ENCODE assay signal across 9 cellular contexts in the genomic region with DNA sequence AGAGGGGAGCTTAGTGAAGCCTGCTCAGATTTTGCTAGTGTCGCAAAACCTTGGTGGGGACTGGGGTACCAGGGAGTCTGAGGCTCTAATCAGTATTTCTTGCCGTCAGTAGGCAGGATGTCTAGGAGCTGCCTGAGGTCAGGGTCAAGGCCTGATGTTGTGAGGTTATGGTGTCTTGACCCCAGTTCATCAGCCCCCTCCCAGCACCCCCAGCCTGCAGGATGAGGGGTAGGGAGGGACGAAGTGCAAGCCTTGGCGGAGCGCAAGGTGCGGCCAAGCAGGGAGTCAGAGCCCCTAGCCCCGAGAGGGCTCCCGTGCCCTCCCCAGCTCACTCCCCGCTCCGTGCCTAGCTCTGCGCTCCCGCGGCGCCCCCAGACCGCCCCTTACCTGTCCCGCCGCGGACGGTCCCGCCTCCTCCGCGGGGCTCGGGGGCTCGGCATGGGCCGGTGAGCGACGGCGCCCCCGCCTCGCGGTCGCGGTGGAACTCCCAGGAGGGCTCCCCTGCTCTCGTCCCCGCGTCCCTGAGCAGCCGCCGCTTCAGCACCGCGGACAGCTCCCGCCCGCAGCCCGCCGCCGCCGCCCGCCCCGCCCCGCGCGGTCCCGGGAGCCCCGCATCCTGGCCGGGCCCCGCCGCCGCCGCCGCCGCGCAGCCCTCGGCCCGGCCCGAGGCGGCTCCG. TPM values are rescaled to one million over a fixed set of nuclear protein-coding genes. Genes with fewer than 3 reads are reported as not detected.
DNase-seq lines count a peak whose midpoint lies in the region; ATAC-seq and TF ChIP-seq lines count a peak whose summit lies in the region.
"Had no signal": no experiment of that assay in that cellular context is flagged by ENCODE, and none has a peak within 500 bp of the region (broad histone marks: within the 10 kb centered on the region; RNA-seq: fewer than 3 reads in every experiment).

No MANE protein-coding gene starts in this region.

- peaks cover 21% of the 10 kb centered on the region for H3K27me3 ChIP-seq in lower lobe of right lung (ENCODE audit: low read depth)
- peaks cover 0 to 64% (median 23%) of the 10 kb centered on the region in 3 donors for H3K27me3 ChIP-seq in stomach

- peaks cover 66% of the 10 kb centered on the region for H3K27me3 Mint-ChIP-seq in brain

- H3K9me3 ChIP-seq in lower lobe of right lung (no peaks in the 10 kb centered on the region), stomach (peaks cover 0 to 12% (median 3%) of the 10 kb centered on the region in 4 donors)
- H3K9me3 ChIP-seq: upper lobe of left lung had no signal

- H3K4me1 ChIP-seq in lower lobe of right lung (peaks cover 3% of the 10 kb centered on the region), stomach (peaks cover 0 to 10% (median 5%) of the 10 kb centered on the region in 4 donors)

- H3K36me3 ChIP-seq in lower lobe of right lung = no peaks in the 10 kb centered on the region
- H3K36me3 ChIP-seq in stomach = no peaks in the 10 kb centered on the region
- H3K36me3 ChIP-seq: upper lobe of left lung had no signal

- peaks cover 0 to 9% (median 1%) of the 10 kb centered on the region in 5 experiments for H3K9me3 Mint-ChIP-seq in brain

- TF ChIP-seq EP300 in stomach (IDR thresholded peaks at IDR 0.05) = no peak

- no peak overlapping the region for H3K4me3 ChIP-seq in lower lobe of right lung
- peak overlapping the region in 3 of 4 donors; percentile 16 to 31 (median 20) for H3K4me3 ChIP-seq in stomach

- 4 to 41% (median 9%) methylated on average over 2 to 66 of the region's 66 CpGs for WGBS in stomach, 5 donors

- no peak for TF ChIP-seq POLR2A in stomach (IDR thresholded peaks at IDR 0.05)

- intact Hi-C loops in lower lobe of right lung (cut with DNase I) = no loop called here
- intact Hi-C loops in stomach (cut with DNase I; ENCODE audit: low total_unique reads) = no loop called here

- DNase-seq in GM10266 (ENCODE audit: extremely low spot score) (peak; percentile 87), T-helper 9 cell (peak; percentile 54), lower lobe of right lung (no peak), stomach (no peak), NCI-H2081 treated with DMSO at 0.1 percent for 48 hours (lab: John Stamatoyannopoulos, UW) (no peak), NCI-H2196 treated with DMSO at 0.1 percent for 48 hours (lab: John Stamatoyannopoulos, UW; ENCODE audit: unreplicated experiment) (no peak)

- H3K27ac Mint-ChIP-seq in brain = no peak overlapping the region

- TF ChIP-seq CTCF in GM10266 (IDR thresholded peaks at IDR 0.05; ENCODE audit: control insufficient read depth, insufficient read depth, low read depth, missing control alignments) = no peak
- no peak for TF ChIP-seq CTCF in brain (conservative IDR thresholded peaks at IDR 0.05)
- TF ChIP-seq CTCF in lower lobe of right lung (IDR thresholded peaks at IDR 0.05) = no peak
- no peak for TF ChIP-seq CTCF in stomach (IDR thresholded peaks at IDR 0.05)

- ATAC-seq in lower lobe of right lung = peak; percentile 71 to 79
- ATAC-seq in HG03159 (IDR thresholded peaks at IDR 0.05; ENCODE audit: unreplicated experiment) = no peak

- H3K4me3 Mint-ChIP-seq in brain = peak overlapping the region in 3 of 5 experiments; percentile 58 to 68 (median 61)

- no peaks in the 10 kb centered on the region for H3K36me3 Mint-ChIP-seq in brain

- no peak overlapping the region for H3K27ac ChIP-seq in lower lobe of right lung
- no peak overlapping the region for H3K27ac ChIP-seq in stomach
- H3K27ac ChIP-seq: upper lobe of left lung had no signal

- H3K4me1 Mint-ChIP-seq in brain = peaks cover 19% of the 10 kb centered on the region

RNA-seq across cellular contexts. Expression of a gene that starts 0.3 kb away (rescaled TPM):
- 0.78 TPM for polyA plus RNA-seq in brain (ENCODE audit: insufficient read depth, low read depth, low replicate concordance)
- 1.6 TPM for total RNA-seq in lower lobe of right lung
- not detected for total RNA-seq in stomach
- polyA plus RNA-seq in stomach = not detected

Comparison
In these comparisons a context has a peak if more than half of its experiments do, and no peak if none do; other contexts are left out.
1. DNase-seq: peak in GM10266 (single experiment) and T-helper 9 cell (single experiment); none in lower lobe of right lung (single experiment), stomach (single experiment), NCI-H2081 treated with DMSO at 0.1 percent for 48 hours (single experiment) and NCI-H2196 treated with DMSO at 0.1 percent for 48 hours (single experiment).